In the genomic region with DNA sequence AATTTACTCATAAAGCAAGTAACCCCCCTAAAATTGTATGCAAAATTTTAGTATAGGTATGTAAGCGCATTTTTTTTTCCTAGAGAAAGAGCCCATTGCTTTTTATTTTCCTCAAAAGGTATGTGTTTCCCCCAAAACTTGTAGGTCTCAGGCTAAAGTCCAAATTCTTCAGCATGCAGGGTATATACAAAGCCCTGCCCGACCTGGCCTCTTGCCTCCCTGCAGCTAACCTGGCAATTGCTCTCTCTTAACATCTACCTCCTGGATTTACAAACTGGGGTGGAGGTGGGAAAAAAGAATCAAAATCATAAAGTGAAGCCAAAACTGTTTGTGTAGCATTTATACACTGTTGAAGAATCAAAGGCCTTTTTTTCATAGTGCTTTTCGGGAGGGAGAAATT, we compare ENCODE assay signal across 8 cellular contexts.
A peak's percentile ranks its signal among the peaks of the same experiment; 100 is the strongest.
DNase-seq lines count a peak whose midpoint lies in the region; ATAC-seq and TF ChIP-seq lines count a peak whose summit lies in the region.

No MANE protein-coding gene starts in this region.

- peaks cover 20% of the 10 kb centered on the region for H3K36me3 Mint-ChIP-seq in stimulated activated naive CD8-positive, alpha-beta T cell treated with anti-CD3 and anti-CD28 coated beads, Interleukin-15, Interleukin-2, amounts not matched to agents 100 ng/mL and 50 ng/mL, for 24 hours (ENCODE audit: low read depth)
- H3K36me3 Mint-ChIP-seq in mesothelial cell of epicardium: no peaks in the 10 kb centered on the region

- TF ChIP-seq CTCF in astrocyte of the cerebellum (IDR thresholded peaks at IDR 0.05; ENCODE audit: low read depth, low read length, missing control alignments): no peak
- no peak for TF ChIP-seq CTCF in mesothelial cell of epicardium (IDR thresholded peaks at IDR 0.05; ENCODE audit: unreplicated experiment)
- TF ChIP-seq CTCF in GM20000 (IDR thresholded peaks at IDR 0.05; ENCODE audit: extremely low read depth, missing control alignments): no peak

- H3K27me3 Mint-ChIP-seq in stimulated activated naive CD8-positive, alpha-beta T cell treated with anti-CD3 and anti-CD28 coated beads, Interleukin-15, Interleukin-2, amounts not matched to agents 100 ng/mL and 50 ng/mL, for 24 hours: peaks cover 12% of the 10 kb centered on the region
- peaks cover 21% of the 10 kb centered on the region for H3K27me3 Mint-ChIP-seq in stimulated activated naive CD8-positive, alpha-beta T cell treated with anti-CD3 and anti-CD28 coated beads, Interleukin-15, amount 100 ng/mL, for 72 hours
- H3K27me3 Mint-ChIP-seq in mesothelial cell of epicardium (ENCODE audit: low read depth): peaks cover 54% of the 10 kb centered on the region

- H3K4me3 Mint-ChIP-seq in stimulated activated naive CD8-positive, alpha-beta T cell treated with anti-CD3 and anti-CD28 coated beads, Interleukin-15, Interleukin-2, amounts not matched to agents 100 ng/mL and 50 ng/mL, for 24 hours: peak overlapping the region; percentile 87
- peak overlapping the region in 1 of 2 donors; percentile 79 for H3K4me3 Mint-ChIP-seq in stimulated activated naive CD8-positive, alpha-beta T cell treated with anti-CD3 and anti-CD28 coated beads, Interleukin-15, amount 100 ng/mL, for 72 hours
- peak overlapping the region; percentile 75 for H3K4me3 Mint-ChIP-seq in mesothelial cell of epicardium

- in situ Hi-C loops in astrocyte of the cerebellum (cut with HindIII; ENCODE audit: low sequenced_read_pairs): no loop called here

- peaks cover 42% of the 10 kb centered on the region for H3K4me1 Mint-ChIP-seq in stimulated activated naive CD8-positive, alpha-beta T cell treated with anti-CD3 and anti-CD28 coated beads, Interleukin-15, Interleukin-2, amounts not matched to agents 100 ng/mL and 50 ng/mL, for 24 hours (ENCODE audit: low read depth)
- peaks cover 40% of the 10 kb centered on the region for H3K4me1 Mint-ChIP-seq in stimulated activated naive CD8-positive, alpha-beta T cell treated with anti-CD3 and anti-CD28 coated beads, Interleukin-15, amount 100 ng/mL, for 72 hours
- H3K4me1 Mint-ChIP-seq in mesothelial cell of epicardium: peaks cover 27% of the 10 kb centered on the region

- no peak for ATAC-seq in stimulated activated naive CD8-positive, alpha-beta T cell treated with anti-CD3 and anti-CD28 coated beads, Interleukin-15, amount 100 ng/mL, for 72 hours
- no peak for ATAC-seq in HG03196 (IDR thresholded peaks at IDR 0.05; ENCODE audit: unreplicated experiment)

- H3K9me3 Mint-ChIP-seq in stimulated activated naive CD8-positive, alpha-beta T cell treated with anti-CD3 and anti-CD28 coated beads, Interleukin-15, Interleukin-2, amounts not matched to agents 100 ng/mL and 50 ng/mL, for 24 hours: no peaks in the 10 kb centered on the region
- no peaks in the 10 kb centered on the region for H3K9me3 Mint-ChIP-seq in stimulated activated naive CD8-positive, alpha-beta T cell treated with anti-CD3 and anti-CD28 coated beads, Interleukin-15, amount 100 ng/mL, for 72 hours
- H3K9me3 Mint-ChIP-seq in mesothelial cell of epicardium: no peaks in the 10 kb centered on the region

- DNase-seq in stimulated activated naive CD8-positive, alpha-beta T cell treated with anti-CD3 and anti-CD28 coated beads, Interleukin-15, amount 100 ng/mL, for 72 hours: no peak
- DNase-seq in astrocyte of the cerebellum (ENCODE audit: low read depth) (no peak), mesothelial cell of epicardium (ENCODE audit: low spot score in 2 of 2, unreplicated experiment in 2 of 2) (no peak), NCI-H510A (lab: John Stamatoyannopoulos, UW) (no peak), GM20000 (ENCODE audit: low spot score) (no peak), erythroblast (lab: John Stamatoyannopoulos, UW) (no peak)

- H3K4me3 ChIP-seq in astrocyte of the cerebellum (ENCODE audit: low read depth, low read length): peak overlapping the region; percentile 62

- no peak for TF ChIP-seq POLR2A in erythroblast (IDR thresholded peaks at IDR 0.05; ENCODE audit: low read length)

- peak overlapping the region; percentile 4 for H3K27ac Mint-ChIP-seq in stimulated activated naive CD8-positive, alpha-beta T cell treated with anti-CD3 and anti-CD28 coated beads, Interleukin-15, Interleukin-2, amounts not matched to agents 100 ng/mL and 50 ng/mL, for 24 hours
- no peak overlapping the region for H3K27ac Mint-ChIP-seq in stimulated activated naive CD8-positive, alpha-beta T cell treated with anti-CD3 and anti-CD28 coated beads, Interleukin-15, amount 100 ng/mL, for 72 hours
- H3K27ac Mint-ChIP-seq in mesothelial cell of epicardium: no peak overlapping the region
